ENCODE assay signal across 22 cellular contexts in the genomic region with DNA sequence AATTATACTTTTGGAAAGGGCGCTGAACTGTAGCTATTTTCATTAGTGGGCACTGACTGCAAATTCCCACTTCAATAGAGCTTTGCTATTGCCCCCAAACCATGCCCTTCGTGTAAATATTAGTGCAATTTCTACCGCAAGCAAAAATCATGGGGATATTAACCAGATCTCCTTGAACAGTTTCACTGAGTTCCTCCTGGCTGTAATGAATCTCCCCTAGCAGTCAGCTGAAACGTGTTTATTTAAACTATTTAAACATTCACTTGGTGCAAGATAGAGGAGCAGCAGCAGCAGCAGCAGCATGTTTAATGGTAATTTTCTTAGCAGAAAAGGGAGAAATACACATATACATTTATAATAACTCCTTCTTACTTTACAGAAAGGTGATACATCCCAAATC. TPM values are rescaled to one million over a fixed set of nuclear protein-coding genes. Genes with fewer than 3 reads are reported as not detected.
DNase-seq lines count a peak whose midpoint lies in the region; ATAC-seq and TF ChIP-seq lines count a peak whose summit lies in the region.
"Had no signal": no experiment of that assay in that cellular context is flagged by ENCODE, and none has a peak within 500 bp of the region (broad histone marks: within the 10 kb centered on the region; RNA-seq: fewer than 3 reads in every experiment).

No MANE protein-coding gene starts in this region.

- H3K27me3 ChIP-seq in GM23338 (ENCODE audit: insufficient read depth) (no peaks in the 10 kb centered on the region), Panc1 (ENCODE audit: control insufficient read depth, insufficient read depth, low read length) (no peaks in the 10 kb centered on the region), smooth muscle cell (ENCODE audit: low read depth) (no peaks in the 10 kb centered on the region)

- H3K4me2 ChIP-seq in GM23338 (no peak overlapping the region), smooth muscle cell (peak overlapping the region; percentile 21)

- no peaks in the 10 kb centered on the region for H3K79me2 ChIP-seq in GM23338 (replicated peaks; ENCODE audit: insufficient read depth)
- no peaks in the 10 kb centered on the region for H3K79me2 ChIP-seq in smooth muscle cell (ENCODE audit: low read depth)

- no peak for TF ChIP-seq CTCF in GM23338 (conservative IDR thresholded peaks at IDR 0.05; ENCODE audit: low read depth in 2 of 2)
- no peak for TF ChIP-seq CTCF in Panc1 (IDR thresholded peaks at IDR 0.05)
- TF ChIP-seq CTCF in fibroblast of villous mesenchyme (IDR thresholded peaks at IDR 0.05; ENCODE audit: insufficient read depth, low read depth, low read length): no peak
- TF ChIP-seq CTCF in smooth muscle cell (IDR thresholded peaks at IDR 0.05; ENCODE audit: borderline replicate concordance, insufficient read depth, poor library complexity, severe bottlenecking): no peak

- CTCF ChIA-PET in Panc1 (lab: Charles Lee): no interaction called here

- 38% methylated on average over 4 of the region's 4 CpGs for WGBS in smooth muscle cell (ENCODE audit: low lambda C conversion rate)

- peaks cover 26% of the 10 kb centered on the region for H3K4me1 Mint-ChIP-seq in GM23338

- 0 out of 2 replicates have a peak overlapping the region, but pooled peaks have one; percentile 5 for H3K27ac Mint-ChIP-seq in GM23338
- H3K27ac Mint-ChIP-seq: activated CD4-positive, alpha-beta memory T cell treated with anti-CD3 and anti-CD28 coated beads for 36 hours; activated naive CD8-positive, alpha-beta T cell treated with anti-CD3 and anti-CD28 coated beads, Interleukin-2, amount 50 U/mL, for 24 hours; T-helper 17 cell had no signal

- in situ Hi-C loops in Panc1 (cut with HindIII; ENCODE audit: low pct_unique_long_range_greater_than_20kb, low sequenced_read_pairs): no loop called here

- ATAC-seq in GM23338 (no peak), Panc1 (no peak)
- ATAC-seq: left colon, T-helper 17 cell had no signal

- DNase-seq in GM23338 (ENCODE audit: low spot score) (no peak), Panc1 (ENCODE audit: low read depth, low spot score) (no peak), fibroblast of villous mesenchyme (ENCODE audit: low read depth) (peak; percentile 84), smooth muscle cell (lab: John Stamatoyannopoulos, UW; ENCODE audit: unreplicated experiment) (no peak), GM19240 (ENCODE audit: insufficient read length, low spot score) (no peak), COR-L47 (lab: John Stamatoyannopoulos, UW) (no peak)
- no peak for DNase-seq in stimulated activated CD4-positive, alpha-beta T cell treated with anti-CD3 and anti-CD28 coated beads, Interleukin-4, amount 100 ng/mL, for 4 hours
- DNase-seq: activated CD4-positive, alpha-beta memory T cell treated with anti-CD3 and anti-CD28 coated beads for 36 hours; activated naive CD4-positive, alpha-beta T cell; activated naive CD8-positive, alpha-beta T cell treated with anti-CD3 and anti-CD28 coated beads, Interleukin-2, amount 50 U/mL, for 24 hours; central memory CD4-positive, alpha-beta T cell; dermis blood vessel endothelial cell; GOT3; hypothalamus; left colon; NCI-H1930; NCI-H2171 treated with DMSO at 0.1 percent for 48 hours; NCI-H524; stimulated activated CD4-positive, alpha-beta T cell treated with anti-CD3 and anti-CD28 coated beads, Interleukin-4, amount 100 ng/mL, for 24 hours; T-helper 17 cell had no signal

- H3K9ac ChIP-seq in smooth muscle cell (ENCODE audit: low read depth): no peak overlapping the region

- H4K20me1 ChIP-seq in GM23338 (replicated peaks; ENCODE audit: insufficient read depth) (no peaks in the 10 kb centered on the region), smooth muscle cell (ENCODE audit: low read depth) (no peaks in the 10 kb centered on the region)

- H3K9me3 ChIP-seq in Panc1 (ENCODE audit: control insufficient read depth, insufficient read depth, low read depth, low read length) (no peaks in the 10 kb centered on the region), smooth muscle cell (replicated peaks; ENCODE audit: low read depth) (no peaks in the 10 kb centered on the region)

- no peaks in the 10 kb centered on the region for H3F3A ChIP-seq in GM23338 (replicated peaks; ENCODE audit: low read depth)
- H3F3A ChIP-seq in smooth muscle cell (ENCODE audit: low read depth): no peaks in the 10 kb centered on the region

- H3K36me3 ChIP-seq in GM23338 (ENCODE audit: insufficient read depth) (no peaks in the 10 kb centered on the region), Panc1 (ENCODE audit: control insufficient read depth, insufficient read depth, low read length) (no peaks in the 10 kb centered on the region), smooth muscle cell (ENCODE audit: low read depth) (no peaks in the 10 kb centered on the region)

- H3K36me3 Mint-ChIP-seq in GM23338 (ENCODE audit: low read depth): no peaks in the 10 kb centered on the region
- H3K36me3 Mint-ChIP-seq: activated CD4-positive, alpha-beta memory T cell treated with anti-CD3 and anti-CD28 coated beads for 36 hours had no signal

- no peak overlapping the region for H3K4me3 ChIP-seq in GM23338
- H3K4me3 ChIP-seq in Panc1 (ENCODE audit: low read depth in 2 of 2, low read length in 2 of 2): no peak overlapping the region
- H3K4me3 ChIP-seq in fibroblast of villous mesenchyme (ENCODE audit: low read depth, low read length): no peak overlapping the region
- no peak overlapping the region for H3K4me3 ChIP-seq in smooth muscle cell

- peak overlapping the region; percentile 85; the same call in 1 of the 2 replicates for H2AFZ ChIP-seq in GM23338
- H2AFZ ChIP-seq in smooth muscle cell (ENCODE audit: low read depth): no peak overlapping the region

- no peak overlapping the region for H3K4me3 Mint-ChIP-seq in GM23338
- H3K4me3 Mint-ChIP-seq: activated CD4-positive, alpha-beta memory T cell treated with anti-CD3 and anti-CD28 coated beads for 36 hours; activated naive CD8-positive, alpha-beta T cell treated with anti-CD3 and anti-CD28 coated beads, Interleukin-2, amount 50 U/mL, for 24 hours; T-helper 17 cell had no signal

- no peaks in the 10 kb centered on the region for H3K9me3 Mint-ChIP-seq in GM23338
- H3K9me3 Mint-ChIP-seq: activated CD4-positive, alpha-beta memory T cell treated with anti-CD3 and anti-CD28 coated beads for 36 hours; activated naive CD8-positive, alpha-beta T cell treated with anti-CD3 and anti-CD28 coated beads, Interleukin-2, amount 50 U/mL, for 24 hours had no signal

- H3K27ac ChIP-seq in GM23338 (ENCODE audit: low read depth) (no peak overlapping the region), Panc1 (ENCODE audit: low read length) (peak overlapping the region; percentile 48; the same call in 1 of the 2 replicates), smooth muscle cell (ENCODE audit: low read depth) (no peak overlapping the region)
- H3K27ac ChIP-seq: C4-2B had no signal

- H3K9me2 ChIP-seq in GM23338 (ENCODE audit: insufficient read depth): no peaks in the 10 kb centered on the region

- no TSS peak for BruUV-seq in Panc1 (replicated peaks; lab: Mats Ljungman, UMichigan)

- H3K27me3 Mint-ChIP-seq in GM23338 (ENCODE audit: insufficient read depth, low read depth, poor library complexity): no peaks in the 10 kb centered on the region
- H3K27me3 Mint-ChIP-seq: activated CD4-positive, alpha-beta memory T cell treated with anti-CD3 and anti-CD28 coated beads for 36 hours; activated naive CD8-positive, alpha-beta T cell treated with anti-CD3 and anti-CD28 coated beads, Interleukin-2, amount 50 U/mL, for 24 hours; progenitor cell of endocrine pancreas; T-helper 17 cell had no signal

- intact Hi-C loops in Panc1 (cut with micrococcal nuclease; ENCODE audit: unreplicated experiment): no loop called here

- POLR2A ChIA-PET in Panc1 (lab: Charles Lee): no interaction called here

- H3K4me1 ChIP-seq in GM23338 (ENCODE audit: insufficient read depth) (peaks cover 23% of the 10 kb centered on the region), Panc1 (ENCODE audit: control insufficient read depth, insufficient read depth, low read length) (peaks cover 11% of the 10 kb centered on the region), smooth muscle cell (ENCODE audit: low read depth) (peaks cover 6% of the 10 kb centered on the region)

TF ChIP-seq in GM23338, 12 proteins besides CTCF, POLR2A, EP300 and RAD21 (continues in another document):
- TF ChIP-seq STAT1 (IDR thresholded peaks at IDR 0.05; ENCODE audit: unreplicated experiment) (no peak), JUNB (IDR thresholded peaks at IDR 0.05; ENCODE audit: unreplicated experiment) (no peak), NANOG (IDR thresholded peaks at IDR 0.05; ENCODE audit: borderline replicate concordance) (no peak), EZH2phosphoT487 (IDR thresholded peaks at IDR 0.05; ENCODE audit: unreplicated experiment) (no peak)

RNA-seq across cellular contexts. Expression of a gene that starts 54.4 kb away (rescaled TPM):
- total RNA-seq in GM23338 (2014; rRNA removed; shearing (Covaris generic)): 13.6 and 16.5 TPM in 2 replicates
- polyA plus RNA-seq in GM23338 (2016; fragmentation: Nextera tagmentation; extraction: Ambion mirVana) (8.5 and 11.9 TPM in 2 replicates), smooth muscle cell (27.1 and 30.1 TPM in 2 replicates)
- total RNA-seq in Panc1 (2021; ENCODE audit: unreplicated experiment) (33.0 TPM), fibroblast of villous mesenchyme (56.4 and 56.6 TPM in 2 replicates), smooth muscle cell (95.0 and 106 TPM in 2 replicates)
- polyA plus RNA-seq in Panc1 (2012; ENCODE audit: insufficient read length): 16.8 TPM
